1 cellular context compared by ENCODE assay signal in the genomic region with DNA sequence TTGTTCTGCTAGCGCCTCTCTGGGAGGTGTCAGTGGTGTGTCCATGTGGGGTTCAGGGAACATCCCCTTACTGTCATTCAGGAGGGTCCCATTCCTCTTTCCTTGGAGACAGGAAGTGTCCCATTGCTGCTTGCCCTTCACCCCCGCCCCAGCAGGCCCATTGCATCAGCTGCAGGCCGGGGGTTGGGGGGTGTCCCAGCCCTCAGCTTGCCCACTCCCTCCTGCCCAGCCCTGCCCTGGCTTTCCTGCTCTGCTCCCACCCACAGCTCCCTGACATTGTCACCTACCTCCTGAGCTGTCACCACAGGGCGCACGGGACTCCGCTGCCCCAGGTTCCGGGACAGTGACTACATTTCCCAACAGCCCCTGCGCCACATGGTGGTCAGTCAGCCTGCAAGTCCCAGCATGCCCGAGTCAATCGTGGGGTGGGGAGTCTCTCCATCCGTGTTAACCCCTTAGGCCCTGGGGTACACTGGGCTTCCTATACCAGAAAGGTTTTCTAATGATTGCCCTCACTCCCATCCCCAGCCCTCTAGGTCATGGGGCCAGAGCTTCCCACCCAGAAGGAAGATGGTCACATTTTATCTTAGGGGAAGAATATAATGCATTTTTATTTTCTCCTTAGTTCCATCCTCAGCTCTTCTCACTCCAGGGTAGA.
A peak's percentile ranks its signal among the peaks of the same experiment; 100 is the strongest.
TF ChIP-seq lines count a peak whose summit lies in the region.

INPP5B (minus strand) TSS at position 351 of the 658 bp plus-strand sequence. CDS start 745 bp downstream, outside the sequence.

TF ChIP-seq in HEK293, 187 proteins besides CTCF, POLR2A, EP300 and RAD21 (continued from another document and continues in another):
- TF ChIP-seq ZNF518A (tag by site-specific recombination; conservative IDR thresholded peaks at IDR 0.05; ENCODE audit: low read depth) (no peak; the same call in 1 of the 2 replicates), ZNF2 (tag by site-specific recombination; IDR thresholded peaks at IDR 0.05) (peak; percentile 56; the same call in 1 of the 2 replicates), REST (tag by site-specific recombination; IDR thresholded peaks at IDR 0.05) (no peak), ZNF561 (tag by site-specific recombination; IDR thresholded peaks at IDR 0.05; ENCODE audit: borderline replicate concordance) (no peak; the same call in 1 of the 2 replicates), SP3 (tag by site-specific recombination; IDR thresholded peaks at IDR 0.05) (peak; percentile 68), ZNF211 (tag by site-specific recombination; IDR thresholded peaks at IDR 0.05; ENCODE audit: low read depth) (no peak), ZNF776 (tag by site-specific recombination; IDR thresholded peaks at IDR 0.05; ENCODE audit: borderline replicate concordance) (no peak), ZNF394 (tag by site-specific recombination; IDR thresholded peaks at IDR 0.05; ENCODE audit: borderline replicate concordance) (0 out of 2 replicates have a peak, but pooled peaks have one; percentile 43), ZNF398 (tag by site-specific recombination; IDR thresholded peaks at IDR 0.05) (no peak; the same call in 1 of the 2 replicates), ZNF366 (tag by site-specific recombination; conservative IDR thresholded peaks at IDR 0.05) (peak; percentile 96), ZNF302 (tag by site-specific recombination; IDR thresholded peaks at IDR 0.05; ENCODE audit: low read depth) (no peak), ZNF785 (tag by site-specific recombination; IDR thresholded peaks at IDR 0.05) (no peak), ZNF513 (tag by site-specific recombination; IDR thresholded peaks at IDR 0.05) (no peak), ZNF133 (tag by site-specific recombination; IDR thresholded peaks at IDR 0.05) (no peak), SCRT2 (tag by site-specific recombination; IDR thresholded peaks at IDR 0.05) (no peak), ZNF529 (tag by site-specific recombination; IDR thresholded peaks at IDR 0.05; ENCODE audit: insufficient replicate concordance) (no peak), ZEB2 (tag by site-specific recombination; IDR thresholded peaks at IDR 0.05) (0 out of 2 replicates have a peak, but pooled peaks have one; percentile 14), YY2 (tag by site-specific recombination; IDR thresholded peaks at IDR 0.05) (peak; percentile 72), TSHZ1 (tag by site-specific recombination; IDR thresholded peaks at IDR 0.05; ENCODE audit: borderline replicate concordance) (no peak), ZNF660 (tag by site-specific recombination; IDR thresholded peaks at IDR 0.05) (peak; percentile 67), ZNF837 (tag by site-specific recombination; IDR thresholded peaks at IDR 0.05) (no peak), ZNF132 (tag by site-specific recombination; IDR thresholded peaks at IDR 0.05; ENCODE audit: borderline replicate concordance) (no peak), PBX3 (CRISPR knock-in tag; IDR thresholded peaks at IDR 0.05) (no peak), ZBTB20 (tag by site-specific recombination; IDR thresholded peaks at IDR 0.05) (peak; percentile 70; the same call in 1 of the 2 replicates), SALL2 (tag by site-specific recombination; IDR thresholded peaks at IDR 0.05; ENCODE audit: borderline replicate concordance) (no peak), ZNF571 (tag by site-specific recombination; IDR thresholded peaks at IDR 0.05) (no peak), ZNF585B (tag by site-specific recombination; IDR thresholded peaks at IDR 0.05) (no peak), ZNF114 (tag by site-specific recombination; IDR thresholded peaks at IDR 0.05) (no peak), SCRT1 (tag by site-specific recombination; IDR thresholded peaks at IDR 0.05; ENCODE audit: borderline replicate concordance) (no peak), ZNF157 (tag by site-specific recombination; IDR thresholded peaks at IDR 0.05) (no peak), HOXC10 (CRISPR knock-in tag; IDR thresholded peaks at IDR 0.05) (no peak)
- TF ChIP-seq, protein P1, sequence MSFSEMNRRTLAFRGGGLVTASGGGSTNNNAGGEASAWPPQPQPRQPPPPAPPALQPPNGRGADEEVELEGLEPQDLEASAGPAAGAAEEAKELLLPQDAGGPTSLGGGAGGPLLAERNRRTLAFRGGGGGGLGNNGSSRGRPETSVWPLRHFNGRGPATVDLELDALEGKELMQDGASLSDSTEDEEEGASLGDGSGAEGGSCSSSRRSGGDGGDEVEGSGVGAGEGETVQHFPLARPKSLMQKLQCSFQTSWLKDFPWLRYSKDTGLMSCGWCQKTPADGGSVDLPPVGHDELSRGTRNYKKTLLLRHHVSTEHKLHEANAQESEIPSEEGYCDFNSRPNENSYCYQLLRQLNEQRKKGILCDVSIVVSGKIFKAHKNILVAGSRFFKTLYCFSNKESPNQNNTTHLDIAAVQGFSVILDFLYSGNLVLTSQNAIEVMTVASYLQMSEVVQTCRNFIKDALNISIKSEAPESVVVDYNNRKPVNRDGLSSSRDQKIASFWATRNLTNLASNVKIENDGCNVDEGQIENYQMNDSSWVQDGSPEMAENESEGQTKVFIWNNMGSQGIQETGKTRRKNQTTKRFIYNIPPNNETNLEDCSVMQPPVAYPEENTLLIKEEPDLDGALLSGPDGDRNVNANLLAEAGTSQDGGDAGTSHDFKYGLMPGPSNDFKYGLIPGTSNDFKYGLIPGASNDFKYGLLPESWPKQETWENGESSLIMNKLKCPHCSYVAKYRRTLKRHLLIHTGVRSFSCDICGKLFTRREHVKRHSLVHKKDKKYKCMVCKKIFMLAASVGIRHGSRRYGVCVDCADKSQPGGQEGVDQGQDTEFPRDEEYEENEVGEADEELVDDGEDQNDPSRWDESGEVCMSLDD (tag by site-specific recombination; IDR thresholded peaks at IDR 0.05), result peak; percentile 86
